ENCODE assay signal across 10 cellular contexts in the genomic region with DNA sequence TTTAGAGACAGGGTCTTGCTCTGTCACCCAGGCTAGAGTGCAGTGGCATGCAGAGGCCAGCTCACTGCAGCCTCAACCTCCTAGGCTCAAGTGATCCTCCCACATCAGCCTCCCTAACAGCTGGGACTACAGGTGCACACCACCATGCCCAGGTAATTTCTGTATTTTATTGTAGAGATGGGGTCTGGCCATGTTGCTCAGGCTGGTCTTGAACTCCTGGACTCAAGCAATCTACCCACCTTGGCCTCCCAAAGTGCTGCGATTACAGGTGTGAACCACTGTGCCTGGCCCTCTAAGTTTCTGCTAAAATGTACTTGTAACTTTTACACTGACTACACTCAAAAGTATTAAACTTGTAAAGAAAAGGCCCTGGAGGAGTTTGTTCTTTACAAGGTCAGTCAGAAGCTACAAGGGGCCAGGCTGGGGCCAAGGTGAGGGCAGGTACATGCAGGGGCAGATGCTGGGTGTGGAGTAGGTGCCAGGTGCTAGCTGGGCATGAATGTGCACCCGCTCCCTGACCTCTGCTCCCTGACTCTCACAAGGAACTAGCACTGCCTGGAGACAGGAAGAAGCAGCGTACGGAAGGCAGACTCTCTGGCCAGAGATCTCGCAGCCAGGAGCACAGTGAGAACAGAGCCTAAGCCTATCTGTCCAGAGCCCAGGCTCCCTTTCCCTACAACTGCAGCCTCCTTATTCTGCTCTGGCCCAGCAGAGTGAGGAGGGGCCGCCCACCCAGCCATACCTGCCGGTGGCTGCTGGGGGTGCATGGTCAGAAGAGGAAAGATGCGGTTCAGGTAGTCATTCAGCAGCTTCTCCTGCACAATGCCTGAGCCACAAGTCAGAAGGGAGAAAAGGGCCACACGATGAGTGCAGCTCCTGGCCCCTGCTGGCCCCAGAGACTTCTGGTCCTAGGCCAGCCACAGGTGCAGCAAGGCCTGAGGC. TPM values are rescaled to one million over a fixed set of nuclear protein-coding genes. Genes with fewer than 3 reads are reported as not detected.
DNase-seq lines count a peak whose midpoint lies in the region; ATAC-seq and TF ChIP-seq lines count a peak whose summit lies in the region.
"Not testable (repeated sequence)": the region's sequence is repeated elsewhere in the genome, so short reads cannot be mapped to it uniquely, and the experiment has no call there.
"Had no signal": no experiment of that assay in that cellular context is flagged by ENCODE, and none has a peak within 500 bp of the region (broad histone marks: within the 10 kb centered on the region; RNA-seq: fewer than 3 reads in every experiment).

No MANE protein-coding gene starts in this region.

- peak overlapping the region; percentile 74 for H3K9ac ChIP-seq in DND-41 (ENCODE audit: low read depth, low read length)

- TF ChIP-seq EP300 in transverse colon (IDR thresholded peaks at IDR 0.05; ENCODE audit: low read depth): not testable (repeated sequence)

- H3K4me1 ChIP-seq in DND-41 (ENCODE audit: insufficient read depth, low read length) (peaks cover 33% of the 10 kb centered on the region), prostate gland (replicated peaks) (peaks cover 14% of the 10 kb centered on the region), transverse colon (peaks cover 27 to 34% (median 31%) of the 10 kb centered on the region in 4 donors)

- in situ Hi-C loops in brain microvascular endothelial cell (cut with HindIII; ENCODE audit: low pct_ligation_motif_present, low sequenced_read_pairs); transverse colon (cut with MboI; ENCODE audit: low pct_ligation_motif_present in 1 of 4, low pct_unique_long_range_greater_than_20kb in 1 of 4, low sequenced_read_pairs in 3 of 4): not testable (repeated sequence)

- TF ChIP-seq CTCF in DND-41 (IDR thresholded peaks at IDR 0.05; ENCODE audit: borderline replicate concordance, extremely low read depth, low read length, poor library complexity, severe bottlenecking); WERI-Rb-1 (IDR thresholded peaks at IDR 0.05; ENCODE audit: low read depth, low read length); brain microvascular endothelial cell (IDR thresholded peaks at IDR 0.05; ENCODE audit: low read depth, low read length, missing control alignments); mesothelial cell of epicardium (IDR thresholded peaks at IDR 0.05; ENCODE audit: unreplicated experiment); prostate gland (IDR thresholded peaks at IDR 0.05); transverse colon (IDR thresholded peaks at IDR 0.05): not testable (repeated sequence)

- not testable (repeated sequence) for H3K4me1 Mint-ChIP-seq in mesothelial cell of epicardium

- 0 out of 2 replicates have a peak, but pooled peaks cover 10% of the 10 kb centered on the region for H4K20me1 ChIP-seq in DND-41 (ENCODE audit: insufficient read depth, low read length)

- H3K27ac Mint-ChIP-seq in mesothelial cell of epicardium: not testable (repeated sequence)

- peak overlapping the region in 1 of 2 experiments; percentile 69; a peak in 1 of 4 replicates for H3K4me3 ChIP-seq in DND-41 (ENCODE audit: low read depth in 1 of 2, low read length in 2 of 2)
- not testable (repeated sequence) for H3K4me3 ChIP-seq in WERI-Rb-1 (ENCODE audit: low read depth, low read length); brain microvascular endothelial cell (ENCODE audit: low read depth, low read length); prostate gland
- H3K4me3 ChIP-seq in transverse colon: peak overlapping the region in 1 of 4 donors; percentile 62

- not testable (repeated sequence) for H3K27me3 ChIP-seq in DND-41 (ENCODE audit: insufficient read depth, low read length, poor library complexity); WERI-Rb-1 (ENCODE audit: insufficient read depth, low read depth, severe bottlenecking); brain microvascular endothelial cell (replicated peaks); prostate gland (replicated peaks; ENCODE audit: insufficient read depth); transverse colon

- intact Hi-C loops in left cardiac atrium (cut with DNase I); prostate gland (cut with DNase I); transverse colon (cut with DNase I; ENCODE audit: low total_unique reads): not testable (repeated sequence)

- DNase-seq in DND-41: not testable (repeated sequence)
- DNase-seq in WERI-Rb-1: peak; percentile 4
- peak; percentile 20 to 24 for DNase-seq in activated T-cell treated with anti-CD3 and anti-CD28 coated beads, Interleukin-2, amount 50 U/mL, for 48 hours
- DNase-seq in brain microvascular endothelial cell: peak; percentile 0
- peak; percentile 17 for DNase-seq in left cardiac atrium
- peak; percentile 20 to 41 for DNase-seq in mesothelial cell of epicardium (ENCODE audit: low spot score in 2 of 2, unreplicated experiment in 2 of 2)
- peak; percentile 3 for DNase-seq in prostate gland (ENCODE audit: low spot score)
- peak; percentile 83 for DNase-seq in transverse colon

- peaks cover 58% of the 10 kb centered on the region for H3K79me2 ChIP-seq in DND-41 (ENCODE audit: insufficient read depth, low read length)

- H3K9me3 Mint-ChIP-seq in mesothelial cell of epicardium: not testable (repeated sequence)

- H3K27ac ChIP-seq in DND-41 (ENCODE audit: low read length); WERI-Rb-1; brain microvascular endothelial cell; prostate gland: not testable (repeated sequence)
- peak overlapping the region; percentile 45 to 66 (median 59) for H3K27ac ChIP-seq in transverse colon

- H3K9me3 ChIP-seq in DND-41 (ENCODE audit: insufficient read depth, low read length, severe bottlenecking); WERI-Rb-1 (ENCODE audit: severe bottlenecking); prostate gland; transverse colon: not testable (repeated sequence)

- not testable (repeated sequence) for TF ChIP-seq POLR2A in prostate gland (IDR thresholded peaks at IDR 0.05)
- TF ChIP-seq POLR2A in transverse colon (IDR thresholded peaks at IDR 0.05): peak; percentile 21

- not testable (repeated sequence) for H2AFZ ChIP-seq in DND-41 (ENCODE audit: low read depth, low read length)

- H3K27me3 Mint-ChIP-seq in mesothelial cell of epicardium (ENCODE audit: low read depth): not testable (repeated sequence)

- not testable (repeated sequence) for H3K4me3 Mint-ChIP-seq in mesothelial cell of epicardium

- WGBS in prostate gland: 79% methylated on average over 9 of the region's 9 CpGs
- WGBS in transverse colon (ENCODE audit: low coverage in 1 of 2), 2 donors: 59 to 73% methylated on average over 2 to 8 of the region's 9 CpGs

- not testable (repeated sequence) for ATAC-seq in DND-41 (ENCODE audit: insufficient read depth, low read depth); left cardiac atrium

- not testable (repeated sequence) for H3K36me3 Mint-ChIP-seq in mesothelial cell of epicardium

- H3K4me2 ChIP-seq in DND-41 (ENCODE audit: insufficient read depth, low read length): peak overlapping the region; percentile 79

- H3K36me3 ChIP-seq in DND-41 (ENCODE audit: insufficient read depth, low read length): peaks cover 14% of the 10 kb centered on the region
- H3K36me3 ChIP-seq in WERI-Rb-1; brain microvascular endothelial cell (replicated peaks); prostate gland; transverse colon: not testable (repeated sequence)

RNA-seq across cellular contexts. Expression of gene RNU1-3, which starts 24.5 kb away (rescaled TPM):
- total RNA-seq in left cardiac atrium: over 10,000 TPM in 1 of 2 donors, 1,000 to 10,000 TPM in 1; 5,988 to 15,401 TPM
- total RNA-seq in mesothelial cell of epicardium: 3,774 to 3,945 TPM (median 3,937 TPM) in 3 replicates
- total RNA-seq in prostate gland: under 1 TPM; under 0.01 TPM
- under 1 TPM in 3 of 4 donors, not detected in 1; under 0.01 TPM for total RNA-seq in transverse colon
- total RNA-seq: GM23338, LHCN-M2 had no signal

RNA-seq across cellular contexts. Expression of gene NBPF1, which starts 28.9 kb away (rescaled TPM):
- total RNA-seq in left cardiac atrium: 10 to 100 TPM; 11.6 to 17.5 TPM
- 74.5 to 86.3 TPM (median 79.1 TPM) in 3 replicates for total RNA-seq in mesothelial cell of epicardium
- total RNA-seq in prostate gland: 10 to 100 TPM; 29.9 to 58.6 TPM
- 100 to 1,000 TPM in 3 of 4 donors, 10 to 100 TPM in 1; 70.1 to 178 (median 148) TPM for total RNA-seq in transverse colon

Comparison
In these comparisons a context has a peak if more than half of its experiments do, and no peak if none do; other contexts are left out.
1. RNA of gene RNU1-3, which starts 24.5 kb away (total RNA-seq): 5,988 to 15,401 TPM in left cardiac atrium and 3,774 to 3,945 TPM in mesothelial cell of epicardium; under 0.01 TPM in prostate gland and under 0.01 TPM in transverse colon; every median in the first group is over 1,000 times any median in the second.